ENCODE assay signal across 24 cellular contexts in genomic region chr13:50844181-50844875, GRCh38. TPM values are rescaled to one million over a fixed set of nuclear protein-coding genes. Genes with fewer than 3 reads are reported as not detected.
A peak's percentile ranks its signal among the peaks of the same experiment; 100 is the strongest.
DNase-seq lines count a peak whose midpoint lies in the region; ATAC-seq and TF ChIP-seq lines count a peak whose summit lies in the region.
"Had no signal": no experiment of that assay in that cellular context is flagged by ENCODE, and none has a peak within 500 bp of the region (broad histone marks: within the 10 kb centered on the region; RNA-seq: fewer than 3 reads in every experiment).

No MANE protein-coding gene starts in this region.

- no peaks in the 10 kb centered on the region for H4K20me1 ChIP-seq in neural cell (ENCODE audit: insufficient read depth)

- intact Hi-C loops in thyroid gland (cut with DNase I) = no loop called here

- H3K4me1 ChIP-seq in HUES64 (ENCODE audit: insufficient read depth, low read length) (peaks cover 12% of the 10 kb centered on the region), endodermal cell (ENCODE audit: control insufficient read depth, insufficient read depth, low read length) (peaks cover 2% of the 10 kb centered on the region), thyroid gland (peaks cover 16 to 30% of the 10 kb centered on the region in 2 donors)

- H3K9me2 ChIP-seq in neural cell (ENCODE audit: insufficient read depth, low read length) = no peaks in the 10 kb centered on the region

- H3K36me3 Mint-ChIP-seq in endodermal cell (ENCODE audit: low read depth) = no peaks in the 10 kb centered on the region

- no peak for TF ChIP-seq EP300 in neural cell (conservative IDR thresholded peaks at IDR 0.05; ENCODE audit: poor library complexity, severe bottlenecking)

- peaks cover 4% of the 10 kb centered on the region for H3K4me1 Mint-ChIP-seq in endodermal cell

- no peak overlapping the region for H3K4me2 ChIP-seq in neural cell (ENCODE audit: low read length)

- H3K27me3 ChIP-seq in HUES64 (ENCODE audit: insufficient read depth, low read length) (peaks cover 43% of the 10 kb centered on the region), endodermal cell (ENCODE audit: control insufficient read depth, insufficient read depth, low read length, poor library complexity, severe bottlenecking) (peaks cover 60% of the 10 kb centered on the region), neural cell (ENCODE audit: insufficient read depth, low read depth, low read length) (peaks cover 24% of the 10 kb centered on the region), thyroid gland (no peaks in the 10 kb centered on the region)

- no peaks in the 10 kb centered on the region for H3K79me2 ChIP-seq in neural cell (replicated peaks; ENCODE audit: insufficient read depth, low read length)

- no peaks in the 10 kb centered on the region for H3F3A ChIP-seq in neural cell (ENCODE audit: insufficient read depth, low read length, poor library complexity, severe bottlenecking)

- DNase-seq in endodermal cell = no peak
- DNase-seq in thyroid gland = peak; percentile 53 to 57
- no peak for DNase-seq in NCI-H526 (lab: John Stamatoyannopoulos, UW)
- DNase-seq in HPDE6-E6E7 (ENCODE audit: extremely low spot score) = no peak
- DNase-seq: activated CD4-positive, alpha-beta T cell treated with anti-CD3 and anti-CD28 coated beads, Interleukin-2, amount 50 U/mL, for 48 hours; activated naive CD4-positive, alpha-beta T cell treated with Interleukin-2 at 50 U/mL for 16 hours; activated T-cell treated with anti-CD3 and anti-CD28 coated beads for 4 hours; CD8-positive, alpha-beta memory T cell; effector memory CD4-positive, alpha-beta T cell; mammary epithelial cell; naive thymus-derived CD4-positive, alpha-beta T cell; NCI-H1436 treated with DMSO at 0.1 percent for 48 hours; NCI-H2171 treated with DMSO at 0.1 percent for 48 hours; OCI-M1; SHP77; spleen; stimulated activated CD4-positive, alpha-beta T cell treated with anti-CD3 and anti-CD28 coated beads, Interleukin-4, amount 100 ng/mL, for 4 hours had no signal

- no peak overlapping the region for H3K9ac ChIP-seq in HUES64 (ENCODE audit: low read depth, low read length)
- H3K9ac ChIP-seq in endodermal cell (ENCODE audit: extremely low read depth, low read length, poor library complexity, severe bottlenecking) = no peak overlapping the region
- no peak overlapping the region for H3K9ac ChIP-seq in neural cell (ENCODE audit: low read length)

- no peak for TF ChIP-seq RAD21 in neural cell (conservative IDR thresholded peaks at IDR 0.05)

- no peak overlapping the region for H3K27ac ChIP-seq in HUES64 (ENCODE audit: low read depth, low read length)
- no peak overlapping the region for H3K27ac ChIP-seq in endodermal cell (ENCODE audit: low read depth, low read length)
- H3K27ac ChIP-seq in neural cell (ENCODE audit: low read length) = no peak overlapping the region
- H3K27ac ChIP-seq in thyroid gland = peak overlapping the region in 2 of 3 donors; percentile 30 to 33
- H3K27ac ChIP-seq: spleen had no signal

- peak overlapping the region; percentile 54 for H3K4me3 Mint-ChIP-seq in endodermal cell
- H3K4me3 Mint-ChIP-seq: CD8-positive, alpha-beta memory T cell; central memory CD8-positive, alpha-beta T cell had no signal

- 84% methylated on average over 4 of the region's 4 CpGs for WGBS in HUES64
- 67 to 89% methylated on average over 2 to 4 of the region's 4 CpGs for WGBS in endodermal cell (ENCODE audit: insufficient coverage in 1 of 2, insufficient read length in 1 of 2), 2 experiments
- WGBS in thyroid gland, 2 donors = 31 to 40% methylated on average over 4 of the region's 4 CpGs

- peaks cover 71% of the 10 kb centered on the region for H3K27me3 Mint-ChIP-seq in endodermal cell (ENCODE audit: insufficient read depth)
- H3K27me3 Mint-ChIP-seq: central memory CD8-positive, alpha-beta T cell had no signal

- H3K9me3 Mint-ChIP-seq in endodermal cell = no peaks in the 10 kb centered on the region
- H3K9me3 Mint-ChIP-seq: central memory CD8-positive, alpha-beta T cell had no signal

- H3K4me3 ChIP-seq in HUES64 (ENCODE audit: low read length) (0 out of 2 replicates have a peak overlapping the region, but pooled peaks have one; percentile 58), endodermal cell (ENCODE audit: low read length) (no peak overlapping the region), neural cell (ENCODE audit: low read length) (peak overlapping the region; percentile 64), thyroid gland (replicated peaks in 1 of 3) (no peak overlapping the region)

- H3K9me3 ChIP-seq in HUES64 (ENCODE audit: insufficient read depth, low read depth, low read length) = no peaks in the 10 kb centered on the region
- H3K9me3 ChIP-seq in endodermal cell (ENCODE audit: control insufficient read depth, low read length) = no peaks in the 10 kb centered on the region
- no peaks in the 10 kb centered on the region for H3K9me3 ChIP-seq in neural cell (ENCODE audit: low read length)
- H3K9me3 ChIP-seq in thyroid gland = no peaks in the 10 kb centered on the region
- H3K9me3 ChIP-seq: spleen had no signal

- no peak for TF ChIP-seq POLR2A in thyroid gland (IDR thresholded peaks at IDR 0.05)

- no peaks in the 10 kb centered on the region for H3K36me3 ChIP-seq in HUES64 (ENCODE audit: insufficient read depth, low read length)
- no peaks in the 10 kb centered on the region for H3K36me3 ChIP-seq in endodermal cell (ENCODE audit: control insufficient read depth, insufficient read depth, low read length)
- H3K36me3 ChIP-seq in neural cell (ENCODE audit: insufficient read depth, low read length) = no peaks in the 10 kb centered on the region
- no peaks in the 10 kb centered on the region for H3K36me3 ChIP-seq in thyroid gland
- H3K36me3 ChIP-seq: spleen had no signal

- TF ChIP-seq CTCF in endodermal cell (conservative IDR thresholded peaks at IDR 0.05) (no peak), neural cell (IDR thresholded peaks at IDR 0.05; ENCODE audit: poor library complexity, severe bottlenecking) (no peak), thyroid gland (IDR thresholded peaks at IDR 0.05) (no peak)

- H3K27ac Mint-ChIP-seq in endodermal cell = no peak overlapping the region
- H3K27ac Mint-ChIP-seq: CD8-positive, alpha-beta memory T cell; naive thymus-derived CD4-positive, alpha-beta T cell had no signal

- ATAC-seq in GM18517 (IDR thresholded peaks at IDR 0.05; ENCODE audit: unreplicated experiment) = no peak
- ATAC-seq: naive thymus-derived CD4-positive, alpha-beta T cell had no signal

- no peak overlapping the region for H2AFZ ChIP-seq in neural cell (ENCODE audit: low read depth, low read length)

TF ChIP-seq in neural cell, 6 proteins besides CTCF, POLR2A, EP300 and RAD21:
- TF ChIP-seq EZH2 (IDR thresholded peaks at IDR 0.05; ENCODE audit: borderline replicate concordance, insufficient read depth, low read length, poor library complexity, severe bottlenecking) = no peak
- TF ChIP-seq SMC3 (conservative IDR thresholded peaks at IDR 0.05; ENCODE audit: poor library complexity) = no peak
- no peak for TF ChIP-seq MXI1 (conservative IDR thresholded peaks at IDR 0.05; ENCODE audit: poor library complexity, severe bottlenecking)
- no peak for TF ChIP-seq REST (IDR thresholded peaks at IDR 0.05; ENCODE audit: borderline replicate concordance)
- TF ChIP-seq POLR2AphosphoS5 (IDR thresholded peaks at IDR 0.05) = no peak
- TF ChIP-seq TAF1 (IDR thresholded peaks at IDR 0.05; ENCODE audit: low read depth) = no peak

RNA-seq across cellular contexts. Expression of gene DLEU7, which starts 0.8 kb away (rescaled TPM):
- polyA plus RNA-seq in HUES64 (2013, experiment 1 of 2) = 4.5 TPM
- 4.2 TPM for polyA plus RNA-seq in HUES64 (2013, experiment 2 of 2)
- not detected for total RNA-seq in endodermal cell
- polyA plus RNA-seq in endodermal cell (2013, experiment 1 of 2) = 1.6 TPM
- 1.4 TPM for polyA plus RNA-seq in endodermal cell (2013, experiment 2 of 2)
- 0.26 and 0.76 TPM in 2 replicates for polyA plus RNA-seq in neural cell
- 0.73 and 1.0 TPM in 2 replicates for polyA minus RNA-seq in neural cell
- under 1 TPM in 2 of 4 donors, not detected in 2; 0.11 to 0.13 TPM for total RNA-seq in thyroid gland
- total RNA-seq: CD8-positive, alpha-beta memory T cell; M059J; mammary epithelial cell; pulmonary artery endothelial cell had no signal
- polyA plus RNA-seq: keratinocyte; mammary epithelial cell; naive thymus-derived CD4-positive, alpha-beta T cell had no signal

Comparison
In these comparisons a context has a peak if more than half of its experiments do, and no peak if none do; other contexts are left out.
1. H3K27ac ChIP-seq: peak in thyroid gland (2 of 3); none in HUES64 (single experiment), endodermal cell (single experiment) and neural cell (single experiment).
2. H3K4me3 ChIP-seq: peak in HUES64 (single experiment) and neural cell (single experiment); none in endodermal cell (single experiment) and thyroid gland (0 of 3).
3. DNase-seq: peak in thyroid gland (2 of 2); none in endodermal cell (single experiment), NCI-H526 (0 of 2) and HPDE6-E6E7 (single experiment).